1 cellular context compared by ENCODE assay signal in genomic region chr3:52429779-52430415, GRCh38.
TF ChIP-seq lines count a peak whose summit lies in the region.

No MANE protein-coding gene starts in this region.

TF ChIP-seq in H1, 55 proteins besides CTCF, POLR2A, EP300 and RAD21:
- TF ChIP-seq PHF8 (conservative IDR thresholded peaks at IDR 0.05; ENCODE audit: low read depth, low read length), result no peak
TF ChIP-seq in H1: peak in this region for 0.
